Comparison of ENCODE assay signal across 8 cellular contexts in genomic region chr19:14072535-14073231, GRCh38. TPM values are rescaled to one million over a fixed set of nuclear protein-coding genes. Genes with fewer than 3 reads are reported as not detected.
A peak's percentile ranks its signal among the peaks of the same experiment; 100 is the strongest.
DNase-seq lines count a peak whose midpoint lies in the region; ATAC-seq and TF ChIP-seq lines count a peak whose summit lies in the region.

Gene MISP3 (plus strand): TSS chr19:14072786. CDS start chr19:14073310, 524 bp downstream.

- H3K4me1 ChIP-seq in breast epithelium = no peaks in the 10 kb centered on the region

- peak in 1 of 3 donors; percentile 20 for TF ChIP-seq CTCF in breast epithelium (IDR thresholded peaks at IDR 0.05)

- peak; percentile 24 for DNase-seq in COR-L47 (lab: John Stamatoyannopoulos, UW)
- DNase-seq in RPMI7951 (ENCODE audit: low read depth) = peak; percentile 39
- no peak for DNase-seq in breast epithelium (ENCODE audit: low spot score in 2 of 2)
- peak; percentile 87 to 92 for DNase-seq in left colon
- peak; percentile 71 for DNase-seq in stimulated activated CD8-positive, alpha-beta memory T cell treated with anti-CD3 and anti-CD28 coated beads, Interleukin-4, amount 100 ng/mL, for 48 hours
- no peak for DNase-seq in effector CD8-positive, alpha-beta T cell (lab: John Stamatoyannopoulos, UW)

- no peak for TF ChIP-seq POLR2A in breast epithelium (IDR thresholded peaks at IDR 0.05)

- H3K27ac ChIP-seq in breast epithelium = peak within 1 kb of the TSS; percentile 86 to 93

- peak; percentile 3 for ATAC-seq in HG02588 (IDR thresholded peaks at IDR 0.05; ENCODE audit: unreplicated experiment)
- peak; percentile 72 for ATAC-seq in left colon
- ATAC-seq in HG02571 (IDR thresholded peaks at IDR 0.05; ENCODE audit: unreplicated experiment) = no peak

- H3K9me3 ChIP-seq in breast epithelium = no peaks in the 10 kb centered on the region

- H3K36me3 ChIP-seq in breast epithelium = no peaks in the 10 kb centered on the region

- peak within 1 kb of the TSS; percentile 63 to 73 (median 71) for H3K4me3 ChIP-seq in breast epithelium

- intact Hi-C loops in breast epithelium (cut with DNase I; ENCODE audit: low total_unique reads) (loop anchor here (10.0 kb wide), 1 partner anchor 188 kb away; no protein-coding TSS in a partner anchor), left colon (cut with DNase I, micrococcal nuclease) (loop anchor here (10.0 kb wide), 2 partner anchors 198 to 478 kb away; partner anchors contain the start of gene NANOS3 (in 1 of the 2))

- H3K27me3 ChIP-seq in breast epithelium = no peaks in the 10 kb centered on the region

RNA-seq across cellular contexts. Expression of gene MISP3, which starts in this region (rescaled TPM):
- total RNA-seq in RPMI7951 (2014; rRNA removed; shearing (Covaris generic)) = 4.1 and 6.7 TPM in 2 replicates
- total RNA-seq in breast epithelium (1 to 10 TPM; 4.6 to 6.4 (median 5.0) TPM), left colon (10 to 100 TPM; 32.9 to 40.3 TPM)

Comparison
In these comparisons a context has a peak if more than half of its experiments do, and no peak if none do; other contexts are left out.
1. DNase-seq: peak in COR-L47 (single experiment), RPMI7951 (single experiment), left colon (2 of 2) and stimulated activated CD8-positive, alpha-beta memory T cell treated with anti-CD3 and anti-CD28 coated beads, Interleukin-4, amount 100 ng/mL, for 48 hours (single experiment); none in breast epithelium (0 of 2) and effector CD8-positive, alpha-beta T cell (single experiment).